ENCODE assay signal across 17 cellular contexts in genomic region chr11:63017306-63017974, GRCh38. TPM values are rescaled to one million over a fixed set of nuclear protein-coding genes. Genes with fewer than 3 reads are reported as not detected.
A peak's percentile ranks its signal among the peaks of the same experiment; 100 is the strongest.
DNase-seq lines count a peak whose midpoint lies in the region; ATAC-seq and TF ChIP-seq lines count a peak whose summit lies in the region.
"Had no signal": no experiment of that assay in that cellular context is flagged by ENCODE, and none has a peak within 500 bp of the region (broad histone marks: within the 10 kb centered on the region; RNA-seq: fewer than 3 reads in every experiment).

No MANE protein-coding gene starts in this region.

- no peak for ATAC-seq in psoas muscle
- ATAC-seq: activated T-cell treated with anti-CD3 and anti-CD28 coated beads, Interleukin-2, amount 50 U/mL, for 4 hours had no signal

- H3K4me3 ChIP-seq in LNCaP clone FGC (ENCODE audit: low read depth, low read length) (no peak overlapping the region), psoas muscle (no peak overlapping the region)

- 28 to 40% (median 31%) methylated on average over 8 of the region's 8 CpGs for WGBS in psoas muscle, 3 donors

- peaks cover 0 to 11% (median 3%) of the 10 kb centered on the region in 3 donors for H3K27me3 ChIP-seq in psoas muscle (ENCODE audit: insufficient read depth in 3 of 3, low read length in 2 of 3)

- DNase-seq in LNCaP clone FGC (ENCODE audit: low read depth) (peak; percentile 28), SK-N-DZ (ENCODE audit: low spot score) (peak; percentile 88), mesothelial cell of epicardium (ENCODE audit: low spot score in 2 of 2, unreplicated experiment in 2 of 2) (peak in 1 of 2 experiments; percentile 34), psoas muscle (no peak), NCI-H510A treated with DMSO at 0.1 percent for 48 hours (lab: John Stamatoyannopoulos, UW) (no peak), pons (ENCODE audit: low spot score) (no peak)
- DNase-seq in activated CD8-positive, alpha-beta memory T cell treated with anti-CD3 and anti-CD28 coated beads, Interleukin-2, amount 50 U/mL, for 4 hours, result no peak
- DNase-seq: activated CD4-positive, alpha-beta T cell treated with anti-CD3 and anti-CD28 coated beads, Interleukin-2, amount 10 ng/mL, durations not matched to agents 24 days and 14 days; activated T-cell treated with anti-CD3 and anti-CD28 coated beads, Interleukin-2, amount 50 U/mL, for 4 hours; cortex of kidney; H9; nephron progenitor cell had no signal

- H3K4me1 Mint-ChIP-seq in mesothelial cell of epicardium, result peaks cover 27% of the 10 kb centered on the region
- H3K4me1 Mint-ChIP-seq: activated CD4-positive, alpha-beta T cell treated with anti-CD3 and anti-CD28 coated beads, Interleukin-2, amount 10 ng/mL, durations not matched to agents 24 days and 14 days had no signal

- intact Hi-C loops in psoas muscle (cut with DNase I), result no loop called here

- TF ChIP-seq CTCF in C4-2B (conservative IDR thresholded peaks at IDR 0.05), result no peak
- TF ChIP-seq CTCF in LNCaP clone FGC (IDR thresholded peaks at IDR 0.05; ENCODE audit: control insufficient read depth, extremely low read depth, insufficient read depth), result no peak
- TF ChIP-seq CTCF in mesothelial cell of epicardium (IDR thresholded peaks at IDR 0.05; ENCODE audit: unreplicated experiment), result no peak
- TF ChIP-seq CTCF in psoas muscle (IDR thresholded peaks at IDR 0.05), result no peak

- peak overlapping the region; percentile 50 for H3K27ac Mint-ChIP-seq in mesothelial cell of epicardium
- H3K27ac Mint-ChIP-seq: activated CD4-positive, alpha-beta T cell treated with anti-CD3 and anti-CD28 coated beads, Interleukin-2, amount 10 ng/mL, durations not matched to agents 24 days and 14 days; H9; nephron progenitor cell; T-helper 1 cell treated with Interleukin-12 subunit alpha and Interleukin-12 subunit beta and Interleukin-4 antibody, amounts not matched to agents 30 μg/mL and 1 μg/mL, for 36 hours had no signal

- no peaks in the 10 kb centered on the region for H3K9me3 ChIP-seq in psoas muscle

- H3K36me3 ChIP-seq in psoas muscle (ENCODE audit: insufficient read depth in 1 of 2, low read depth in 1 of 2), result no peaks in the 10 kb centered on the region

- H3K27me3 Mint-ChIP-seq in mesothelial cell of epicardium (ENCODE audit: low read depth), result no peaks in the 10 kb centered on the region

- H3K36me3 Mint-ChIP-seq in mesothelial cell of epicardium, result no peaks in the 10 kb centered on the region

- no peaks in the 10 kb centered on the region for H3K4me1 ChIP-seq in psoas muscle

- H3K4me3 Mint-ChIP-seq in mesothelial cell of epicardium, result no peak overlapping the region
- H3K4me3 Mint-ChIP-seq: activated CD4-positive, alpha-beta T cell treated with anti-CD3 and anti-CD28 coated beads, Interleukin-2, amount 10 ng/mL, durations not matched to agents 24 days and 14 days; activated T-cell treated with anti-CD3 and anti-CD28 coated beads, Interleukin-2, amount 50 U/mL, for 4 hours; H9; nephron progenitor cell; T-helper 1 cell treated with Interleukin-12 subunit alpha and Interleukin-12 subunit beta and Interleukin-4 antibody, amounts not matched to agents 30 μg/mL and 1 μg/mL, for 36 hours had no signal

- no peaks in the 10 kb centered on the region for H3K9me3 Mint-ChIP-seq in mesothelial cell of epicardium
- H3K9me3 Mint-ChIP-seq: activated CD4-positive, alpha-beta T cell treated with anti-CD3 and anti-CD28 coated beads, Interleukin-2, amount 10 ng/mL, durations not matched to agents 24 days and 14 days; activated T-cell treated with anti-CD3 and anti-CD28 coated beads, Interleukin-2, amount 50 U/mL, for 4 hours; H9; nephron progenitor cell; T-helper 1 cell treated with Interleukin-12 subunit alpha and Interleukin-12 subunit beta and Interleukin-4 antibody, amounts not matched to agents 30 μg/mL and 1 μg/mL, for 36 hours had no signal

- H3K27ac ChIP-seq in C4-2B, result peak overlapping the region; percentile 23
- H3K27ac ChIP-seq in psoas muscle, result no peak overlapping the region

RNA-seq across cellular contexts. Expression of gene SLC22A8, which starts 1.8 kb away (rescaled TPM):
- polyA plus RNA-seq in SK-N-DZ (2014; cell fraction: cytosol; rRNA removed), result not detected in 2 replicates
- polyA plus RNA-seq in SK-N-DZ (2014; cell fraction: nucleus; rRNA removed), result 0.45 TPM in 1 of 2 replicates, not detected in the other
- total RNA-seq in mesothelial cell of epicardium (not detected in 3 replicates), psoas muscle (not detected)
- not detected for polyA plus RNA-seq in psoas muscle
- total RNA-seq: activated CD4-positive, alpha-beta T cell treated with anti-CD3 and anti-CD28 coated beads, Interleukin-2, amount 10 ng/mL, durations not matched to agents 24 days and 14 days; activated T-cell treated with anti-CD3 and anti-CD28 coated beads, Interleukin-2, amount 50 U/mL, for 4 hours; fibroblast of lung; H9; liver; subcutaneous adipose tissue had no signal
- polyA plus RNA-seq: fibroblast of lung, liver had no signal

RNA-seq across cellular contexts. Expression of gene SLC22A6, which starts 32.7 kb away (rescaled TPM):
- polyA plus RNA-seq in SK-N-DZ (2014; cell fraction: cytosol; rRNA removed), result not detected in 2 replicates
- not detected in 2 replicates for polyA plus RNA-seq in SK-N-DZ (2014; cell fraction: nucleus; rRNA removed)
- total RNA-seq in mesothelial cell of epicardium (not detected in 3 replicates), psoas muscle (not detected)
- polyA plus RNA-seq in psoas muscle, result not detected
- total RNA-seq: activated CD4-positive, alpha-beta T cell treated with anti-CD3 and anti-CD28 coated beads, Interleukin-2, amount 10 ng/mL, durations not matched to agents 24 days and 14 days; activated T-cell treated with anti-CD3 and anti-CD28 coated beads, Interleukin-2, amount 50 U/mL, for 4 hours; fibroblast of lung; H9; liver; subcutaneous adipose tissue had no signal
- polyA plus RNA-seq: fibroblast of lung, liver had no signal

Comparison
In these comparisons a context has a peak if more than half of its experiments do, and no peak if none do; other contexts are left out.
1. DNase-seq: peak in LNCaP clone FGC (single experiment) and SK-N-DZ (single experiment); none in psoas muscle (0 of 2), activated CD8-positive, alpha-beta memory T cell treated with anti-CD3 and anti-CD28 coated beads, Interleukin-2, amount 50 U/mL, for 4 hours (single experiment), NCI-H510A treated with DMSO at 0.1 percent for 48 hours (single experiment) and pons (single experiment).